ENCODE assay signal across 1 cellular context in genomic region chr11:64164392-64165312, GRCh38.
TF ChIP-seq lines count a peak whose summit lies in the region.

No MANE protein-coding gene starts in this region.

TF ChIP-seq in HepG2, 621 proteins besides CTCF, POLR2A, EP300 and RAD21 (continues in another document):
- TF ChIP-seq TRIM22 (IDR thresholded peaks at IDR 0.05) (no peak), HNRNPL (IDR thresholded peaks at IDR 0.05; ENCODE audit: low read depth, low read length) (0 out of 2 replicates have a peak, but pooled peaks have one; percentile 21), USF2 (IDR thresholded peaks at IDR 0.05; ENCODE audit: low read depth, low read length) (0 out of 2 replicates have a peak, but pooled peaks have one; percentile 7), USF2 (CRISPR knock-in tag; IDR thresholded peaks at IDR 0.05; ENCODE audit: borderline replicate concordance) (peak; percentile 51; the same call in 1 of the 2 replicates), MYC (CRISPR knock-in tag; IDR thresholded peaks at IDR 0.05; ENCODE audit: borderline replicate concordance) (peak; percentile 46; the same call in 1 of the 2 replicates), ZSCAN25 (CRISPR knock-in tag; IDR thresholded peaks at IDR 0.05) (peak; percentile 36; the same call in 1 of the 2 replicates), ZNF746 (CRISPR knock-in tag; IDR thresholded peaks at IDR 0.05) (0 out of 2 replicates have a peak, but pooled peaks have one; percentile 20), ZNF687 (CRISPR knock-in tag; IDR thresholded peaks at IDR 0.05) (peak; percentile 86), MXI1 (IDR thresholded peaks at IDR 0.05; ENCODE audit: borderline replicate concordance, low read depth, low read length) (0 out of 3 replicates have a peak, but pooled peaks have one; percentile 14), RARA (CRISPR knock-in tag; IDR thresholded peaks at IDR 0.05) (0 out of 2 replicates have a peak, but pooled peaks have one; percentile 19), ZBTB1 (CRISPR knock-in tag; IDR thresholded peaks at IDR 0.05; ENCODE audit: borderline replicate concordance) (no peak), ZC3H13 (CRISPR knock-in tag; IDR thresholded peaks at IDR 0.05) (0 out of 2 replicates have a peak, but pooled peaks have one; percentile 12), MAFF (IDR thresholded peaks at IDR 0.05; ENCODE audit: low read depth, low read length) (no peak), KLF9 (CRISPR knock-in tag; IDR thresholded peaks at IDR 0.05; ENCODE audit: low read depth) (no peak), GMEB1 (CRISPR knock-in tag; IDR thresholded peaks at IDR 0.05; ENCODE audit: borderline replicate concordance) (no peak), GATAD2A (CRISPR knock-in tag; IDR thresholded peaks at IDR 0.05) (0 out of 2 replicates have a peak, but pooled peaks have one; percentile 12), HIVEP1 (CRISPR knock-in tag; IDR thresholded peaks at IDR 0.05) (0 out of 2 replicates have a peak, but pooled peaks have one; percentile 15), ZNF460 (CRISPR knock-in tag; IDR thresholded peaks at IDR 0.05; ENCODE audit: borderline replicate concordance) (no peak), LCORL (IDR thresholded peaks at IDR 0.05) (no peak), LCORL (CRISPR knock-in tag; IDR thresholded peaks at IDR 0.05) (peak; percentile 17; the same call in 1 of the 2 replicates), ZNF224 (CRISPR knock-in tag; IDR thresholded peaks at IDR 0.05) (0 out of 2 replicates have a peak, but pooled peaks have one; percentile 30), NR2F6 (IDR thresholded peaks at IDR 0.05) (no peak), NR2F6 (CRISPR knock-in tag; IDR thresholded peaks at IDR 0.05) (peak; percentile 40; the same call in 1 of the 2 replicates), ZBTB7B (CRISPR knock-in tag; IDR thresholded peaks at IDR 0.05) (0 out of 2 replicates have a peak, but pooled peaks have one; percentile 16), STAT5B (CRISPR knock-in tag; IDR thresholded peaks at IDR 0.05) (no peak), ZSCAN21 (CRISPR knock-in tag; IDR thresholded peaks at IDR 0.05; ENCODE audit: borderline replicate concordance) (no peak), ZNF468 (CRISPR knock-in tag; IDR thresholded peaks at IDR 0.05) (no peak), TFE3 (CRISPR knock-in tag; IDR thresholded peaks at IDR 0.05) (0 out of 2 replicates have a peak, but pooled peaks have one; percentile 13), ZBTB38 (CRISPR knock-in tag; IDR thresholded peaks at IDR 0.05) (peak; percentile 92), NFIB (CRISPR knock-in tag; IDR thresholded peaks at IDR 0.05; ENCODE audit: borderline replicate concordance) (no peak), PAXIP1 (CRISPR knock-in tag; conservative IDR thresholded peaks at IDR 0.05) (0 out of 2 replicates have a peak, but pooled peaks have one; percentile 5), HOXA3 (CRISPR knock-in tag; IDR thresholded peaks at IDR 0.05) (0 out of 2 replicates have a peak, but pooled peaks have one; percentile 28), ZBTB44 (CRISPR knock-in tag; IDR thresholded peaks at IDR 0.05) (no peak), THAP9 (CRISPR knock-in tag; IDR thresholded peaks at IDR 0.05; ENCODE audit: borderline replicate concordance) (peak; percentile 27; the same call in 1 of the 2 replicates), TAF15 (IDR thresholded peaks at IDR 0.05; ENCODE audit: low read depth, low read length, poor library complexity, severe bottlenecking) (no peak), RBM39 (IDR thresholded peaks at IDR 0.05; ENCODE audit: low read depth, low read length, poor library complexity, severe bottlenecking) (peak; percentile 41), TCF7 (IDR thresholded peaks at IDR 0.05; ENCODE audit: low read depth) (no peak), ZNF234 (CRISPR knock-in tag; conservative IDR thresholded peaks at IDR 0.05) (no peak)
